29 cellular contexts compared by ENCODE assay signal in the genomic region with DNA sequence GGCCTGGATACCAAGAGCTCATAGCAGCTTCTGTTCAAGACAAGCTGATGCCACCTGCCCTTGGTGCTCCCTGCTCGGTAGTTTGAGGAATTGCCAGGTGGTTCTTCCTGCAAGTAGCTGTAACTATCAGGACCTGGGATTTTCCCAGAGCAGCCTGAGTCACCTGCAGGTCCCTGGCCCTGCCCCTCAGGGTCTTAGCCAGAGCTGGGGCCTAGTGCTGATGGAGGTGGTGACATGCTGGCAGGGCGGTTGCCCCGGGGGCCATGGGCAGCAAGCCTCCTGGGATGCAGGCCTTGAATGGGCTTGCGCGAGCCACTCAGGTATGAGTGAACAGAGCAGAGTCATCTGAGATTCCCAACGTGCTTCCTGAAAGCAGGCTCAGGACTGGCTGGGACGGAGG.
"Had no signal": no experiment of that assay in that cellular context is flagged by ENCODE, and none has a peak within 500 bp of the region (broad histone marks: within the 10 kb centered on the region; RNA-seq: fewer than 3 reads in every experiment).

No MANE protein-coding gene starts in this region.

- ATAC-seq: activated CD8-positive, alpha-beta T cell treated with anti-CD3 and anti-CD28 coated beads for 36 hours; activated T-cell treated with anti-CD3 and anti-CD28 coated beads, Interleukin-2, amount 50 U/mL, for 72 hours; activated T-helper 17 cell treated with anti-CD3 and anti-CD28 coated beads, Interleukin-2, amount 50 U/mL, for 72 hours; K562; PC-3 had no signal

- H3K27ac ChIP-seq: ascending aorta, cardiac muscle cell, Peyer's patch, SJSA1 had no signal

- H3K4me3 ChIP-seq: ascending aorta, cardiac muscle cell, K562, Peyer's patch, SJSA1 had no signal

- DNase-seq: activated CD4-positive, alpha-beta T cell treated with anti-CD3 and anti-CD28 coated beads, Interleukin-2, amount 10 ng/mL, durations not matched to agents 24 days and 14 days; activated CD4-positive, alpha-beta T cell treated with anti-CD3 and anti-CD28 coated beads, Interleukin-2, amount 50 U/mL, for 4 hours; activated CD8-positive, alpha-beta T cell treated with anti-CD3 and anti-CD28 coated beads for 36 hours; activated effector memory CD4-positive, alpha-beta T cell treated with anti-CD3 and anti-CD28 coated beads, Interleukin-2, amount 50 U/mL, for 16 hours; activated naive CD4-positive, alpha-beta T cell treated with Interleukin-2 at 50 U/mL for 16 hours; activated naive CD8-positive, alpha-beta T cell treated with anti-CD3 and anti-CD28 coated beads, Interleukin-2, amount 10 ng/mL, durations not matched to agents 7 days and 5 days; activated T-cell treated with anti-CD3 and anti-CD28 coated beads, Interleukin-2, amount 50 U/mL, for 1 hour; activated T-cell treated with anti-CD3 and anti-CD28 coated beads, Interleukin-2, amount 50 U/mL, for 72 hours; amygdala; NCI-H1105; NCI-H1436 treated with DMSO at 0.1 percent for 48 hours; NCI-H187 treated with DMSO at 0.1 percent for 48 hours; NCI-H2171 treated with DMSO at 0.1 percent for 48 hours; NCI-H2227 treated with DMSO at 0.1 percent for 48 hours; NCI-H446; NCI-H510A treated with DMSO at 0.1 percent for 48 hours; NCI-H526 treated with DMSO at 0.1 percent for 48 hours; NCI-H82; NK-92 treated with Interleukin-12 subunit alpha and Interleukin-12 subunit beta, amount 100 ng/mL, for 24 hours; PC-3; Peyer's patch; RPMI8226; SHP77 treated with DMSO at 0.1 percent for 48 hours; SK-N-SH had no signal

- H3K36me3 ChIP-seq: ascending aorta, cardiac muscle cell, Peyer's patch, SJSA1 had no signal

- H3K4me1 ChIP-seq: ascending aorta, Peyer's patch, SJSA1 had no signal

- H3K27me3 ChIP-seq: ascending aorta, cardiac muscle cell, Peyer's patch had no signal

- H3K9me3 ChIP-seq: ascending aorta, Peyer's patch, SJSA1, SK-N-SH had no signal
